Comparison of ENCODE assay signal across 14 cellular contexts in genomic region chr10:87657370-87657769, GRCh38. TPM values are rescaled to one million over a fixed set of nuclear protein-coding genes. Genes with fewer than 3 reads are reported as not detected.
DNase-seq lines count a peak whose midpoint lies in the region; ATAC-seq and TF ChIP-seq lines count a peak whose summit lies in the region.
"Had no signal": no experiment of that assay in that cellular context is flagged by ENCODE, and none has a peak within 500 bp of the region (broad histone marks: within the 10 kb centered on the region; RNA-seq: fewer than 3 reads in every experiment).

No MANE protein-coding gene starts in this region.

- H3K36me3 Mint-ChIP-seq in activated CD4-positive, alpha-beta T cell treated with anti-CD3 and anti-CD28 coated beads, Interleukin-2, amount 10 ng/mL, durations not matched to agents 7 days and 5 days (ENCODE audit: low read depth): no peaks in the 10 kb centered on the region
- H3K36me3 Mint-ChIP-seq: stimulated activated effector memory CD8-positive, alpha-beta T cell treated with anti-CD3 and anti-CD28 coated beads, Interleukin-12 subunit alpha, Interleukin-12 subunit beta, amount 100 ng/mL, for 72 hours had no signal

- H3K4me3 ChIP-seq in esophagus squamous epithelium: no peak overlapping the region
- H3K4me3 ChIP-seq: BLaER1 treated with 17β-estradiol and CSF1 and Interleukin-3, amounts not matched to agents 10 nM and 100 nM had no signal

- DNase-seq in AG20443 (ENCODE audit: low spot score): peak; percentile 28
- peak; percentile 88 for DNase-seq in NCI-H460 (ENCODE audit: extremely low read depth, low read depth)
- DNase-seq in esophagus squamous epithelium (lab: John Stamatoyannopoulos, UW): no peak
- no peak for DNase-seq in omental fat pad (ENCODE audit: low spot score)
- no peak for DNase-seq in stimulated activated CD4-positive, alpha-beta T cell treated with anti-CD3 and anti-CD28 coated beads, Interleukin-2, amount 100 ng/mL, for 24 hours
- DNase-seq in posterior cingulate gyrus: no peak
- DNase-seq in NCI-H526 (lab: John Stamatoyannopoulos, UW): no peak
- no peak for DNase-seq in activated CD4-positive, alpha-beta T cell treated with anti-CD3 and anti-CD28 coated beads, Interleukin-2, amount 10 ng/mL, durations not matched to agents 7 days and 5 days
- DNase-seq: NCI-H82, small intestine had no signal

- H3K27ac Mint-ChIP-seq in activated CD4-positive, alpha-beta T cell treated with anti-CD3 and anti-CD28 coated beads, Interleukin-2, amount 10 ng/mL, durations not matched to agents 7 days and 5 days: no peak overlapping the region
- H3K27ac Mint-ChIP-seq: activated T-helper 17 cell treated with anti-CD3 and anti-CD28 coated beads, Interleukin-2, amount 50 U/mL, for 72 hours; stimulated activated effector memory CD8-positive, alpha-beta T cell treated with anti-CD3 and anti-CD28 coated beads, Interleukin-12 subunit alpha, Interleukin-12 subunit beta, amount 100 ng/mL, for 72 hours had no signal

- TF ChIP-seq CTCF in esophagus squamous epithelium (IDR thresholded peaks at IDR 0.05) (no peak), omental fat pad (IDR thresholded peaks at IDR 0.05) (no peak)

- CTCF ChIA-PET in activated CD4-positive, alpha-beta T cell treated with anti-CD3 and anti-CD28 coated beads, Interleukin-2, amount 10 ng/mL, durations not matched to agents 7 days and 5 days (lab: Charles Lee): interaction anchor here (0.6 to 0.7 kb wide), 2 partner anchors 79 to 134 kb away, joined by 3 read pairs; no protein-coding TSS in a partner anchor

- no peak for TF ChIP-seq POLR2A in esophagus squamous epithelium (IDR thresholded peaks at IDR 0.05)

- POLR2A ChIA-PET in activated CD4-positive, alpha-beta T cell treated with anti-CD3 and anti-CD28 coated beads, Interleukin-2, amount 10 ng/mL, durations not matched to agents 7 days and 5 days (lab: Charles Lee): no interaction called here

- H3K4me1 Mint-ChIP-seq in activated CD4-positive, alpha-beta T cell treated with anti-CD3 and anti-CD28 coated beads, Interleukin-2, amount 10 ng/mL, durations not matched to agents 7 days and 5 days: peaks cover 10% of the 10 kb centered on the region

- no peak overlapping the region for H3K4me3 Mint-ChIP-seq in activated CD4-positive, alpha-beta T cell treated with anti-CD3 and anti-CD28 coated beads, Interleukin-2, amount 10 ng/mL, durations not matched to agents 7 days and 5 days
- H3K4me3 Mint-ChIP-seq: activated T-helper 17 cell treated with anti-CD3 and anti-CD28 coated beads, Interleukin-2, amount 50 U/mL, for 72 hours; stimulated activated effector memory CD8-positive, alpha-beta T cell treated with anti-CD3 and anti-CD28 coated beads, Interleukin-12 subunit alpha, Interleukin-12 subunit beta, amount 100 ng/mL, for 72 hours had no signal

- WGBS in esophagus squamous epithelium, 2 donors: 62 to 72% methylated on average over 5 of the region's 5 CpGs

- H3K27ac ChIP-seq in esophagus squamous epithelium: peak overlapping the region in 3 of 4 donors; percentile 28 to 41 (median 30)
- H3K27ac ChIP-seq: KMS-11 had no signal

- H3K27me3 Mint-ChIP-seq in activated CD4-positive, alpha-beta T cell treated with anti-CD3 and anti-CD28 coated beads, Interleukin-2, amount 10 ng/mL, durations not matched to agents 7 days and 5 days: peaks cover 34% of the 10 kb centered on the region

- no peaks in the 10 kb centered on the region for H3K9me3 Mint-ChIP-seq in activated CD4-positive, alpha-beta T cell treated with anti-CD3 and anti-CD28 coated beads, Interleukin-2, amount 10 ng/mL, durations not matched to agents 7 days and 5 days
- H3K9me3 Mint-ChIP-seq: activated T-helper 17 cell treated with anti-CD3 and anti-CD28 coated beads, Interleukin-2, amount 50 U/mL, for 72 hours; stimulated activated effector memory CD8-positive, alpha-beta T cell treated with anti-CD3 and anti-CD28 coated beads, Interleukin-12 subunit alpha, Interleukin-12 subunit beta, amount 100 ng/mL, for 72 hours had no signal

- intact Hi-C loops in esophagus squamous epithelium (cut with DNase I) (loop anchor here (10.0 kb wide), 1 partner anchor 123 kb away; no protein-coding TSS in a partner anchor), posterior cingulate gyrus (cut with DNase I) (loop anchor here (2.0 to 10.0 kb wide), 3 partner anchors 77 to 123 kb away; no protein-coding TSS in a partner anchor)

- H3K4me1 ChIP-seq in esophagus squamous epithelium: peaks cover 11 to 43% (median 14%) of the 10 kb centered on the region in 3 donors

- no peaks in the 10 kb centered on the region for H3K9me3 ChIP-seq in esophagus squamous epithelium
- H3K9me3 ChIP-seq: BLaER1 treated with 17β-estradiol and CSF1 and Interleukin-3, amounts not matched to agents 10 nM and 100 nM had no signal

- H3K36me3 ChIP-seq in esophagus squamous epithelium: no peaks in the 10 kb centered on the region
- H3K36me3 ChIP-seq: BLaER1 treated with 17β-estradiol and CSF1 and Interleukin-3, amounts not matched to agents 10 nM and 100 nM had no signal

- peaks cover 0 to 21% (median 3%) of the 10 kb centered on the region in 4 donors for H3K27me3 ChIP-seq in esophagus squamous epithelium

- ATAC-seq in omental fat pad (ENCODE audit: low FRiP score): peak; percentile 72
- ATAC-seq: activated T-helper 17 cell treated with anti-CD3 and anti-CD28 coated beads, Interleukin-2, amount 50 U/mL, for 72 hours; stimulated activated effector memory CD8-positive, alpha-beta T cell treated with anti-CD3 and anti-CD28 coated beads, Interleukin-12 subunit alpha, Interleukin-12 subunit beta, amount 100 ng/mL, for 72 hours had no signal

RNA-seq across cellular contexts. Expression of gene PAPSS2, which starts 2.3 kb away (rescaled TPM):
- 209 and 218 TPM in 2 replicates for total RNA-seq in NCI-H460 (2014; rRNA removed; shearing (Covaris generic))
- polyA plus RNA-seq in NCI-H460 (2014; cell fraction: nucleus; rRNA removed): 105 and 143 TPM in 2 replicates
- total RNA-seq in esophagus squamous epithelium: 10 to 100 TPM in 3 of 4 donors, 1 to 10 TPM in 1; 1.8 to 13.3 (median 11.0) TPM
- 100 to 1,000 TPM in 1 of 4 donors, 10 to 100 TPM in 3; 57.1 to 101 (median 67.0) TPM for total RNA-seq in omental fat pad
- total RNA-seq in activated CD4-positive, alpha-beta T cell treated with anti-CD3 and anti-CD28 coated beads, Interleukin-2, amount 10 ng/mL, durations not matched to agents 7 days and 5 days: under 1 TPM in 1 of 2 experiments, not detected in 1; 0.08 TPM

Comparison
In these comparisons a context has a peak if more than half of its experiments do, and no peak if none do; other contexts are left out.
1. DNase-seq: peak in AG20443 (single experiment) and NCI-H460 (single experiment); none in esophagus squamous epithelium (single experiment), omental fat pad (single experiment), stimulated activated CD4-positive, alpha-beta T cell treated with anti-CD3 and anti-CD28 coated beads, Interleukin-2, amount 100 ng/mL, for 24 hours (0 of 2), posterior cingulate gyrus (0 of 10), NCI-H526 (0 of 2) and activated CD4-positive, alpha-beta T cell treated with anti-CD3 and anti-CD28 coated beads, Interleukin-2, amount 10 ng/mL, durations not matched to agents 7 days and 5 days (single experiment).
2. RNA of gene PAPSS2, which starts 2.3 kb away (total RNA-seq): 209 to 218 TPM in NCI-H460 and 57.1 to 101 TPM in omental fat pad; 1.8 to 13.3 TPM in esophagus squamous epithelium and 0.08 TPM in activated CD4-positive, alpha-beta T cell treated with anti-CD3 and anti-CD28 coated beads, Interleukin-2, amount 10 ng/mL, durations not matched to agents 7 days and 5 days; every median in the first group is over 4 times any median in the second.